ENCODE assay signal across 12 cellular contexts in the genomic region with DNA sequence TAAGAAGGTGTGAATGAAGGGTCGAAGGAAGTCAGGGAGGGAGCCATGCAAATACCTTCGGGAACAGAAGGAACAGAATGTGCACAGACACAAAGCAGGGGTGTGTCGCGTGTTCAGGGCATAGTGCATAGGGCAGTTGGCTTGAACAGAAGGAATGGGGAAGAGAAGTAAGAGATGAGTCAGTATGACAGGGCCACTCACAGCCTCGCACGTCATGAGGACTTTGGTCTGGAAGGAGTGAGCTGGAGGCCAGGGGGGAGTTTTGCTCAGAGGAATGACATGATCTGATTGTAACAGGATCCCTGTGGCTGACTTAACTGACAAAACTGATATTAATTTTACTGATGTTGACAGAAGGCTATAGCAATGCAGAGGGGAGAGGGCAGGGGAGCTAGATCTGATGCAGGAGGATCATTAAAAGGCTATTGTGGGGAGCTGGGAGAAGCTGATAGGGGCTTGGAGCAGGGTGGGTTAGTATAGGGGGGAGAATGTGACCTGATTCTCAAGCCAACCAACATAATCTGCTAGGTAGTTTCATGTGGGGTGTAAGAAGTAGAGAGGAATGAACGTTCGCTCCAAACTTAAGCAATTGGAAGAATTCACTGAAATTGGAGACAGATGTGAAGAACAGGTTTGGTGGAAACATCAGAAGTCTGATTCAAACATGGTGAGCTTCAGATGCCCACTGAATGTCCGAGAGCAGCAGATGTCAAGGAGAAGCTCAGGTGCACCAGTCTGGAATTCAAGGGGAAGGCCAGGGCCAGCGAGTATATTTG.
DNase-seq lines count a peak whose midpoint lies in the region; TF ChIP-seq lines count a peak whose summit lies in the region.
"Had no signal": no experiment of that assay in that cellular context is flagged by ENCODE, and none has a peak within 500 bp of the region (broad histone marks: within the 10 kb centered on the region; RNA-seq: fewer than 3 reads in every experiment).

No MANE protein-coding gene starts in this region.

- no peaks in the 10 kb centered on the region for H3K36me3 Mint-ChIP-seq in CD14-positive monocyte
- H3K36me3 Mint-ChIP-seq in endothelial cell (ENCODE audit: low read depth, unreplicated experiment) = no peaks in the 10 kb centered on the region
- H3K36me3 Mint-ChIP-seq in progenitor cell of endocrine pancreas (ENCODE audit: insufficient read depth) = no peaks in the 10 kb centered on the region
- H3K36me3 Mint-ChIP-seq: activated naive CD4-positive, alpha-beta T cell treated with anti-CD3 and anti-CD28 coated beads, Interleukin-2, amount 50 U/mL, for 24 hours had no signal

- no peak for TF ChIP-seq CTCF in CD14-positive monocyte (IDR thresholded peaks at IDR 0.05)
- no peak for TF ChIP-seq CTCF in endothelial cell (IDR thresholded peaks at IDR 0.05; ENCODE audit: unreplicated experiment)
- TF ChIP-seq CTCF in progenitor cell of endocrine pancreas (IDR thresholded peaks at IDR 0.05; ENCODE audit: unreplicated experiment) = no peak

- H3K27ac Mint-ChIP-seq in CD14-positive monocyte = no peak overlapping the region
- H3K27ac Mint-ChIP-seq in endothelial cell (ENCODE audit: unreplicated experiment) = no peak overlapping the region
- no peak overlapping the region for H3K27ac Mint-ChIP-seq in progenitor cell of endocrine pancreas
- H3K27ac Mint-ChIP-seq: activated naive CD4-positive, alpha-beta T cell treated with anti-CD3 and anti-CD28 coated beads, Interleukin-2, amount 50 U/mL, for 24 hours had no signal

- peaks cover 11 to 14% (median 12%) of the 10 kb centered on the region in 3 donors for H3K27me3 Mint-ChIP-seq in CD14-positive monocyte (ENCODE audit: low read depth in 3 of 3)
- H3K27me3 Mint-ChIP-seq in endothelial cell (ENCODE audit: unreplicated experiment) = no peaks in the 10 kb centered on the region
- H3K27me3 Mint-ChIP-seq in progenitor cell of endocrine pancreas = peaks cover 14% of the 10 kb centered on the region
- H3K27me3 Mint-ChIP-seq: activated naive CD4-positive, alpha-beta T cell treated with anti-CD3 and anti-CD28 coated beads, Interleukin-2, amount 50 U/mL, for 24 hours had no signal

- peaks cover 5% of the 10 kb centered on the region for H3K4me1 Mint-ChIP-seq in CD14-positive monocyte
- H3K4me1 Mint-ChIP-seq in endothelial cell (ENCODE audit: unreplicated experiment) = no peaks in the 10 kb centered on the region
- no peaks in the 10 kb centered on the region for H3K4me1 Mint-ChIP-seq in progenitor cell of endocrine pancreas (ENCODE audit: low read depth)
- H3K4me1 Mint-ChIP-seq: activated naive CD4-positive, alpha-beta T cell treated with anti-CD3 and anti-CD28 coated beads, Interleukin-2, amount 50 U/mL, for 24 hours; neural crest cell had no signal

- H3K4me3 Mint-ChIP-seq in CD14-positive monocyte (no peak overlapping the region), endothelial cell (ENCODE audit: unreplicated experiment) (no peak overlapping the region), progenitor cell of endocrine pancreas (ENCODE audit: low read depth) (no peak overlapping the region)
- H3K4me3 Mint-ChIP-seq: activated naive CD4-positive, alpha-beta T cell treated with anti-CD3 and anti-CD28 coated beads, Interleukin-2, amount 50 U/mL, for 24 hours; neural crest cell had no signal

- intact Hi-C loops in CD14-positive monocyte (cut with micrococcal nuclease) = loop anchor here in 1 of 2 donors (5.0 kb wide), 2 partner anchors 153 to 513 kb away; no protein-coding TSS in a partner anchor

- peak overlapping the region; percentile 67 for H3K27ac ChIP-seq in epithelial cell of prostate
- H3K27ac ChIP-seq: esophagus muscularis mucosa had no signal

- DNase-seq in CD14-positive monocyte (ENCODE audit: low spot score) (peak; percentile 85), MV-4-11 (lab: John Stamatoyannopoulos, UW) (peak; percentile 45), epithelial cell of prostate (ENCODE audit: low read depth, low spot score) (peak; percentile 73), non-pigmented ciliary epithelial cell (ENCODE audit: low read depth) (peak; percentile 76), endothelial cell (ENCODE audit: low spot score) (no peak), middle frontal gyrus (ENCODE audit: extremely low spot score, low spot score) (no peak), DMS79 treated with DMSO at 0.1 percent for 48 hours (lab: John Stamatoyannopoulos, UW) (no peak), progenitor cell of endocrine pancreas (ENCODE audit: low spot score, unreplicated experiment) (no peak)
- DNase-seq: DMS79 had no signal

- peaks cover 0 to 8% (median 8%) of the 10 kb centered on the region in 7 donors for H3K9me3 Mint-ChIP-seq in CD14-positive monocyte
- no peaks in the 10 kb centered on the region for H3K9me3 Mint-ChIP-seq in endothelial cell (ENCODE audit: unreplicated experiment)
- no peaks in the 10 kb centered on the region for H3K9me3 Mint-ChIP-seq in progenitor cell of endocrine pancreas (ENCODE audit: low read depth)
- H3K9me3 Mint-ChIP-seq: activated naive CD4-positive, alpha-beta T cell treated with anti-CD3 and anti-CD28 coated beads, Interleukin-2, amount 50 U/mL, for 24 hours had no signal

Comparison
In these comparisons a context has a peak if more than half of its experiments do, and no peak if none do; other contexts are left out.
1. DNase-seq: peak in CD14-positive monocyte (single experiment), MV-4-11 (single experiment), epithelial cell of prostate (single experiment) and non-pigmented ciliary epithelial cell (single experiment); none in endothelial cell (single experiment), middle frontal gyrus (single experiment), DMS79 treated with DMSO at 0.1 percent for 48 hours (single experiment) and progenitor cell of endocrine pancreas (single experiment).